10 cellular contexts compared by ENCODE assay signal in the genomic region with DNA sequence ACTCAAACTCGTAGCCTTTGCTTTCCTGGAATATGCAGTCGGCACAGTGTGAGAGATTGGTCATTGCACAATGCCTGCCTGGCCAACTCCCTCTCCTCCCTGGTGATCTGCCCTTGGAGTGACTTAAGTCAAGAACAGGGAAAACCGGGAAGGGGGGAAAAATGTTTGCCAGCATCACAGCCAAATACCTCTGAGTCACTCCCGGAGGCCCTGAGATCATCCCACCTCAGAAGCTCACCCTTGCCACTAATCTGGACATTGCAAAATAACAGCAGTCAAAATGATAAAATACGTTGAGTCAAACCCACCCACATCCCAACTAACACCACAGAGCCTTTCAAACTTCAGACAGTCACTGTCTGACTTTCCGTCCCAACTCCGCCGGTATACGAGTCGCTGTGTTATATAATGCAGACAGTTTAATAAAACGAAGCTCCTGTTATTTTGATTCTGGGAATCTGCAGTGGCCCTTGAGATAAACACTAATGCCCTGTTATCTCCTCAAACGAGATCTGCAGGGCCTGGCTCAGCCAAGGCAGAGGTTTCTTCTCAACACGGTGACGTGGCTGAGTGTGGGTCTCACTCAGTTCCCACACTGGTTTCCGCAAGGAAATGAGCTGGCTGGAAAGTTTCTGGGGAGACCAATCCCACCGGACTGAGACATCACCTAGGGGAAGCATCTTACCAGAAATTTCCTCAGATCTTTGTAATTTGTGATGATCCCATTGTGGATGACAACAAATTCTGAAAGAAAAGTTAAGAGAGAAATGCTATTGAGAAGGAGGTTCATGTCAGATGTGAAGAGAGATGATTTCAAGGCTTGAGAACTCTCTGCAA. TPM values are rescaled to one million over a fixed set of nuclear protein-coding genes. Genes with fewer than 3 reads are reported as not detected.
DNase-seq lines count a peak whose midpoint lies in the region; ATAC-seq and TF ChIP-seq lines count a peak whose summit lies in the region.
"Had no signal": no experiment of that assay in that cellular context is flagged by ENCODE, and none has a peak within 500 bp of the region (broad histone marks: within the 10 kb centered on the region; RNA-seq: fewer than 3 reads in every experiment).

No MANE protein-coding gene starts in this region.

- peaks cover 9% of the 10 kb centered on the region for H3K27me3 Mint-ChIP-seq in activated T-helper 17 cell treated with anti-CD3 and anti-CD28 coated beads, Interleukin-2, amount 50 U/mL, for 72 hours

- in situ Hi-C loops in HAP-1 (cut with MboI; ENCODE audit: low sequenced_read_pairs): no loop called here

- H3K4me2 ChIP-seq in skeletal muscle satellite cell (ENCODE audit: low read length): peak overlapping the region; percentile 60

- H3K9me3 ChIP-seq in left ventricle myocardium inferior (replicated peaks) (no peaks in the 10 kb centered on the region), skeletal muscle satellite cell (replicated peaks; ENCODE audit: low read length) (no peaks in the 10 kb centered on the region), HAP-1 (no peaks in the 10 kb centered on the region)

- DNase-seq in GOT3 (lab: John Stamatoyannopoulos, UW) (peak; percentile 75), left ventricle myocardium inferior (peak; percentile 59), HAP-1 (ENCODE audit: low spot score in 2 of 2) (no peak)
- DNase-seq in activated T-cell treated with anti-CD3 and anti-CD28 coated beads, Interleukin-2, amount 50 U/mL, for 1 hour: no peak
- DNase-seq: activated T-cell treated with anti-CD3 and anti-CD28 coated beads, Interleukin-2, amount 50 U/mL, for 4 hours; immature natural killer cell had no signal

- H3K27ac Mint-ChIP-seq in activated T-helper 17 cell treated with anti-CD3 and anti-CD28 coated beads, Interleukin-2, amount 50 U/mL, for 72 hours: no peak overlapping the region
- H3K27ac Mint-ChIP-seq: immature natural killer cell had no signal

- peaks cover 6% of the 10 kb centered on the region for H3K4me1 ChIP-seq in left ventricle myocardium inferior
- H3K4me1 ChIP-seq in skeletal muscle satellite cell (ENCODE audit: control insufficient read depth, insufficient read depth, low read length): peaks cover 45% of the 10 kb centered on the region
- H3K4me1 ChIP-seq in HAP-1: no peaks in the 10 kb centered on the region

- no peaks in the 10 kb centered on the region for H3K4me1 Mint-ChIP-seq in activated T-helper 17 cell treated with anti-CD3 and anti-CD28 coated beads, Interleukin-2, amount 50 U/mL, for 72 hours
- H3K4me1 Mint-ChIP-seq: immature natural killer cell had no signal

- H3K27me3 ChIP-seq in left ventricle myocardium inferior (ENCODE audit: low read depth) (peaks cover 54% of the 10 kb centered on the region), skeletal muscle satellite cell (ENCODE audit: control insufficient read depth, insufficient read depth, low read length) (no peaks in the 10 kb centered on the region), HAP-1 (ENCODE audit: low read depth) (no peaks in the 10 kb centered on the region)

- peak overlapping the region; percentile 66 for H3K27ac ChIP-seq in left ventricle myocardium inferior (replicated peaks)

- no peak overlapping the region for H3K4me3 Mint-ChIP-seq in activated T-helper 17 cell treated with anti-CD3 and anti-CD28 coated beads, Interleukin-2, amount 50 U/mL, for 72 hours
- H3K4me3 Mint-ChIP-seq: activated T-cell treated with anti-CD3 and anti-CD28 coated beads, Interleukin-2, amount 50 U/mL, for 4 hours; immature natural killer cell had no signal

- peak; percentile 20 for ATAC-seq in activated T-helper 17 cell treated with anti-CD3 and anti-CD28 coated beads, Interleukin-2, amount 50 U/mL, for 72 hours (replicated peaks)
- ATAC-seq in GM18868 (IDR thresholded peaks at IDR 0.05; ENCODE audit: unreplicated experiment) (no peak), HG03442 (IDR thresholded peaks at IDR 0.05; ENCODE audit: unreplicated experiment) (no peak)
- ATAC-seq: activated T-cell treated with anti-CD3 and anti-CD28 coated beads, Interleukin-2, amount 50 U/mL, for 4 hours had no signal

- H3K4me3 ChIP-seq in left ventricle myocardium inferior (no peak overlapping the region), skeletal muscle satellite cell (ENCODE audit: low read length) (peak overlapping the region; percentile 5), HAP-1 (no peak overlapping the region)

- no peaks in the 10 kb centered on the region for H3K9me3 Mint-ChIP-seq in activated T-helper 17 cell treated with anti-CD3 and anti-CD28 coated beads, Interleukin-2, amount 50 U/mL, for 72 hours
- H3K9me3 Mint-ChIP-seq: activated T-cell treated with anti-CD3 and anti-CD28 coated beads, Interleukin-2, amount 50 U/mL, for 4 hours; immature natural killer cell had no signal

- intact Hi-C loops in left ventricle myocardium inferior (cut with micrococcal nuclease): no loop called here

- H3K36me3 ChIP-seq in left ventricle myocardium inferior (peaks cover 12% of the 10 kb centered on the region), skeletal muscle satellite cell (ENCODE audit: insufficient read depth, low read length) (peaks cover 48% of the 10 kb centered on the region), HAP-1 (replicated peaks) (peaks cover 37% of the 10 kb centered on the region)

- TF ChIP-seq CTCF in left ventricle myocardium inferior (IDR thresholded peaks at IDR 0.05; ENCODE audit: borderline replicate concordance): no peak

- no peaks in the 10 kb centered on the region for H3K36me3 Mint-ChIP-seq in activated T-helper 17 cell treated with anti-CD3 and anti-CD28 coated beads, Interleukin-2, amount 50 U/mL, for 72 hours (ENCODE audit: low read depth)
- H3K36me3 Mint-ChIP-seq: immature natural killer cell had no signal

- H3K9ac ChIP-seq in skeletal muscle satellite cell (ENCODE audit: low read depth, low read length): peak overlapping the region; percentile 37

RNA-seq across cellular contexts. Expression of a gene that starts 22.1 kb away (rescaled TPM):
- under 1 TPM; 0.11 to 0.37 TPM for total RNA-seq in activated T-helper 17 cell treated with anti-CD3 and anti-CD28 coated beads, Interleukin-2, amount 50 U/mL, for 72 hours
- 8.4 TPM for total RNA-seq in left ventricle myocardium inferior
- total RNA-seq in skeletal muscle satellite cell (2012; rRNA removed): 140 and 190 TPM in 2 replicates

RNA-seq across cellular contexts. Expression of a gene that starts 39.1 kb away (rescaled TPM):
- total RNA-seq in activated T-helper 17 cell treated with anti-CD3 and anti-CD28 coated beads, Interleukin-2, amount 50 U/mL, for 72 hours: 10 to 100 TPM; 24.6 to 41.3 TPM
- total RNA-seq in left ventricle myocardium inferior: 40.9 TPM
- total RNA-seq in skeletal muscle satellite cell (2012; rRNA removed): 20.3 and 22.5 TPM in 2 replicates

Comparison
In these comparisons a context has a peak if more than half of its experiments do, and no peak if none do; other contexts are left out.
1. DNase-seq: peak in GOT3 (single experiment) and left ventricle myocardium inferior (single experiment); none in HAP-1 (0 of 2) and activated T-cell treated with anti-CD3 and anti-CD28 coated beads, Interleukin-2, amount 50 U/mL, for 1 hour (single experiment).